In the genomic region with DNA sequence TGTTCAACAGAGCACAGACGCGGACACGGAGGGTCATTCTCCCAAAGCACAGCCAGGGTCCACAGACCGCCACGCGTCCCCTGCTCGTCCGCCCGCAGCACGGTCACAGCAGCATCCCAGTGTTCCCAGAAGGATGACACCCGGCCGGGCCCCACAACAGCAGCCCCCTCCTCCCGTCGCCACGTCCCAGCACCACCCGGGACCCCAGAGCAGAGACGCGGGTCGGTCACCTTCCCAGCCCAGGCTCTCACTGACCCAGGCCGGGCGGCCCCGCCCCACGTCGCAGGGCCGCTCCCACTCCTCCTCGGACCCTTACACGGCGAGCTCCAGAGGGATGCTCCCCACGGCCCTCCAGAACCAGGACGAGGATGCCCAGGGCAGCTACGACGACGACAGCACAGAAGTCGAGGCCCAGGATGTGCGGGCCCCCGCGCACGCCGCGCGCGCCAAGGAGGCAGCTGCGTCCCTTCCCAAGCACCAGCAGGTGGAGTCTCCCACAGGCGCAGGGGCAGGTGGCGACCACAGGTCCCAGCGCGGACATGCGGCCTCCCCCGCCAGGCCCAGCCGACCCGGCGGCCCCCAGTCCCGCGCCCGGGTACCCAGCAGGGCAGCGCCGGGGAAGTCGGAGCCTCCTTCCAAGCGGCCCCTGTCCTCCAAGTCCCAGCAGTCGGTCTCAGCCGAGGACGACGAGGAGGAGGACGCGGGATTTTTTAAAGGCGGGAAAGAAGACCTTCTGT, we compare ENCODE assay signal across 15 cellular contexts.
DNase-seq lines count a peak whose midpoint lies in the region; ATAC-seq, FAIRE-seq and TF ChIP-seq lines count a peak whose summit lies in the region.
"Had no signal": no experiment of that assay in that cellular context is flagged by ENCODE, and none has a peak within 500 bp of the region (broad histone marks: within the 10 kb centered on the region; RNA-seq: fewer than 3 reads in every experiment).

No MANE protein-coding gene starts in this region.

- intact Hi-C loops in mammary epithelial cell (cut with micrococcal nuclease): no loop called here

- CTCF ChIA-PET in mammary epithelial cell (lab: Charles Lee; ENCODE audit: low non-redundant PET): no interaction called here
- CTCF ChIA-PET in HEK293T (lab: Yijun Ruan, JAX): interaction anchor here (0.5 kb wide), 1 partner anchor 399 kb away, joined by 3 read pairs; no protein-coding TSS in a partner anchor

- POLR2A ChIA-PET in HEK293T (lab: Yijun Ruan, JAX): no interaction called here

- H2AFZ ChIP-seq in mammary epithelial cell (ENCODE audit: low read depth, low read length) (peak overlapping the region; percentile 31), trophoblast cell (ENCODE audit: insufficient read depth, low read length, poor library complexity) (no peak overlapping the region)

- no peak overlapping the region for H4K8ac ChIP-seq in trophoblast cell (ENCODE audit: low read depth, low read length)

- no peak for DNase-seq in mammary epithelial cell
- DNase-seq in islet precursor cell: peak; percentile 62
- DNase-seq in trophoblast cell: no peak
- DNase-seq in activated effector memory CD4-positive, alpha-beta T cell treated with anti-CD3 and anti-CD28 coated beads, Interleukin-2, amount 50 U/mL, for 16 hours: no peak
- DNase-seq in urothelium cell line (ENCODE audit: low spot score): no peak
- DNase-seq in HEK293T (ENCODE audit: extremely low spot score): no peak
- DNase-seq: activated B cell treated with CpG ODN at 0.5 μM for 24 hours; activated CD8-positive, alpha-beta memory T cell treated with anti-CD3 and anti-CD28 coated beads, Interleukin-2, amount 10 ng/mL, durations not matched to agents 7 days and 5 days; activated naive CD4-positive, alpha-beta T cell treated with Interleukin-2 at 50 U/mL for 16 hours; NCI-H2227 treated with DMSO at 0.1 percent for 48 hours; OCI-M1; posterior cingulate gyrus had no signal

- no peak overlapping the region for H3K4ac ChIP-seq in trophoblast cell (ENCODE audit: low read depth, low read length)

- 35% methylated on average over 19 of the region's 66 CpGs for WGBS in mammary epithelial cell (ENCODE audit: low coverage, missing lambda C conversion rate)
- WGBS in trophoblast cell (ENCODE audit: extremely low coverage, insufficient coverage, insufficient read length): no CpG with 5 or more reads among the region's 66 CpGs

- H3K9ac ChIP-seq in HUES6 (ENCODE audit: low read length) (no peak overlapping the region), mammary epithelial cell (ENCODE audit: insufficient read depth, low read length) (no peak overlapping the region), trophoblast cell (ENCODE audit: low read length) (no peak overlapping the region)

- peaks cover 9% of the 10 kb centered on the region; the same call in 1 of the 2 replicates for H3K4me1 ChIP-seq in HUES6 (ENCODE audit: control insufficient read depth, insufficient read depth, low read length)
- peaks cover 10% of the 10 kb centered on the region for H3K4me1 ChIP-seq in mammary epithelial cell (ENCODE audit: insufficient read depth, low read length)
- H3K4me1 ChIP-seq in trophoblast cell (ENCODE audit: control insufficient read depth in 1 of 2, insufficient read depth in 2 of 2, low read length in 2 of 2): no peaks in the 10 kb centered on the region

- H3K79me1 ChIP-seq in trophoblast cell (ENCODE audit: low read length): no peaks in the 10 kb centered on the region

- H4K20me1 ChIP-seq in mammary epithelial cell (ENCODE audit: insufficient read depth, low read length): no peaks in the 10 kb centered on the region

- no peak overlapping the region for H4K12ac ChIP-seq in trophoblast cell (ENCODE audit: low read depth, low read length)

- H3K4me2 ChIP-seq in mammary epithelial cell (ENCODE audit: insufficient read depth, low read depth, low read length) (peak overlapping the region; percentile 51), trophoblast cell (ENCODE audit: low read length) (peak overlapping the region; percentile 32)

- peak in 1 of 2 donors; percentile 21 for TF ChIP-seq CTCF in mammary epithelial cell (conservative IDR thresholded peaks at IDR 0.05 in 1 of 2, IDR thresholded peaks at IDR 0.05 in 1 of 2; ENCODE audit: extremely low read depth in 1 of 2, insufficient read depth in 1 of 2, low read depth in 1 of 2, low read length in 2 of 2)

- no peak for FAIRE-seq in urothelium cell line (lab: Jason Lieb, UNC)
- FAIRE-seq: endothelial cell of umbilical vein had no signal

- no peaks in the 10 kb centered on the region for H3K36me3 ChIP-seq in HUES6 (ENCODE audit: control insufficient read depth, insufficient read depth, low read length)
- H3K36me3 ChIP-seq in mammary epithelial cell (ENCODE audit: insufficient read depth, low read length): no peaks in the 10 kb centered on the region
- H3K36me3 ChIP-seq in trophoblast cell (ENCODE audit: control insufficient read depth in 1 of 2, insufficient read depth in 2 of 2, low read length in 2 of 2): no peaks in the 10 kb centered on the region

- no peak for ATAC-seq in GM21723 (IDR thresholded peaks at IDR 0.05; ENCODE audit: unreplicated experiment)
- ATAC-seq: activated CD8-positive, alpha-beta memory T cell treated with anti-CD3 and anti-CD28 coated beads, Interleukin-2, amount 10 ng/mL, durations not matched to agents 7 days and 5 days had no signal

- H3K18ac ChIP-seq in trophoblast cell (ENCODE audit: low read length): no peak overlapping the region

- H3K79me2 ChIP-seq in mammary epithelial cell (ENCODE audit: insufficient read depth, low read length) (no peaks in the 10 kb centered on the region), trophoblast cell (ENCODE audit: control insufficient read depth, insufficient read depth, low read length, poor library complexity) (no peaks in the 10 kb centered on the region)

- in situ Hi-C loops in mammary epithelial cell (cut with MboI; ENCODE audit: low sequenced_read_pairs in 2 of 2): no loop called here

- no peak overlapping the region for H2BK5ac ChIP-seq in trophoblast cell (ENCODE audit: low read depth, low read length, poor library complexity)

- H4K91ac ChIP-seq in trophoblast cell (ENCODE audit: low read depth, low read length): no peak overlapping the region

- H3K9me3 ChIP-seq in HUES6 (ENCODE audit: control insufficient read depth, insufficient read depth, low read depth, low read length): no peaks in the 10 kb centered on the region
- no peaks in the 10 kb centered on the region for H3K9me3 ChIP-seq in mammary epithelial cell (replicated peaks; ENCODE audit: insufficient read depth, low read length)
- H3K9me3 ChIP-seq in trophoblast cell (ENCODE audit: insufficient read depth, low read depth, low read length): peaks cover 4% of the 10 kb centered on the region

- H3K27me3 ChIP-seq in HUES6 (ENCODE audit: control insufficient read depth, insufficient read depth, low read length) (peaks cover 72% of the 10 kb centered on the region), mammary epithelial cell (ENCODE audit: insufficient read depth, low read length) (peaks cover 13% of the 10 kb centered on the region), trophoblast cell (ENCODE audit: insufficient read depth, low read length) (peaks cover 24% of the 10 kb centered on the region)

- BruUV-seq in mammary epithelial cell (replicated peaks; lab: Mats Ljungman, UMichigan): no TSS peak

- no peak overlapping the region for H2BK12ac ChIP-seq in trophoblast cell (ENCODE audit: low read length)

- no peak overlapping the region for H2BK120ac ChIP-seq in trophoblast cell (ENCODE audit: insufficient read depth, low read length, poor library complexity)

- H3K23ac ChIP-seq in trophoblast cell (ENCODE audit: low read length): no peak overlapping the region

- no peak overlapping the region for H3K14ac ChIP-seq in trophoblast cell (ENCODE audit: low read length)

- no peak overlapping the region for H2AK5ac ChIP-seq in trophoblast cell (ENCODE audit: low read length)

- H3K4me3 ChIP-seq in HUES6 (ENCODE audit: low read depth, low read length) (peak overlapping the region; percentile 46), mammary epithelial cell (replicated peaks in 1 of 3; ENCODE audit: insufficient read depth in 1 of 3, low read depth in 2 of 3, low read length in 3 of 3) (no peak overlapping the region), trophoblast cell (ENCODE audit: low read depth, low read length) (no peak overlapping the region)

- H3K27ac ChIP-seq in HUES6 (ENCODE audit: low read depth, low read length) (no peak overlapping the region), mammary epithelial cell (ENCODE audit: insufficient read depth, low read depth, low read length) (no peak overlapping the region), trophoblast cell (ENCODE audit: low read depth, low read length) (no peak overlapping the region)

- dilution Hi-C loops in mammary epithelial cell (cut with HindIII; ENCODE audit: low sequenced_read_pairs): no loop called here

TF ChIP-seq in HEK293T, 16 proteins besides CTCF, POLR2A, EP300 and RAD21:
- no peak for TF ChIP-seq PKNOX1 (IDR thresholded peaks at IDR 0.05)
- no peak for TF ChIP-seq FOXK2 (IDR thresholded peaks at IDR 0.05)
- TF ChIP-seq L3MBTL2 (conservative IDR thresholded peaks at IDR 0.05): no peak
- no peak for TF ChIP-seq ARNT (IDR thresholded peaks at IDR 0.05)
- TF ChIP-seq FOXM1 (IDR thresholded peaks at IDR 0.05; ENCODE audit: borderline replicate concordance): no peak
